In genomic region chrX:55057691-55058249, GRCh38 we compare ENCODE assay signal across 9 cellular contexts. TPM values are rescaled to one million over a fixed set of nuclear protein-coding genes. Genes with fewer than 3 reads are reported as not detected.
DNase-seq lines count a peak whose midpoint lies in the region; ATAC-seq and TF ChIP-seq lines count a peak whose summit lies in the region.
"Had no signal": no experiment of that assay in that cellular context is flagged by ENCODE, and none has a peak within 500 bp of the region (broad histone marks: within the 10 kb centered on the region; RNA-seq: fewer than 3 reads in every experiment).

No MANE protein-coding gene starts in this region.

- peak overlapping the region; percentile 52 for H3K27ac Mint-ChIP-seq in stimulated activated memory B cell treated with anti-CD40 and anti-IgM and Interleukin-4, amounts not matched to agents 10 μg/mL and 1 μg/mL and 100 μg/mL, for 72 hours

- TF ChIP-seq CTCF in body of pancreas (IDR thresholded peaks at IDR 0.05): peak; percentile 51 to 83 (median 69)

- H3K27me3 Mint-ChIP-seq in stimulated activated memory B cell treated with anti-CD40 and anti-IgM and Interleukin-4, amounts not matched to agents 10 μg/mL and 1 μg/mL and 100 μg/mL, for 72 hours: no peaks in the 10 kb centered on the region

- peak overlapping the region; percentile 68 for H3K4me3 Mint-ChIP-seq in stimulated activated memory B cell treated with anti-CD40 and anti-IgM and Interleukin-4, amounts not matched to agents 10 μg/mL and 1 μg/mL and 100 μg/mL, for 72 hours

- no peaks in the 10 kb centered on the region for H3K36me3 Mint-ChIP-seq in stimulated activated memory B cell treated with anti-CD40 and anti-IgM and Interleukin-4, amounts not matched to agents 10 μg/mL and 1 μg/mL and 100 μg/mL, for 72 hours

- H3K27ac ChIP-seq in body of pancreas: no peak overlapping the region

- no peaks in the 10 kb centered on the region for H3K9me3 ChIP-seq in body of pancreas

- H3K27me3 ChIP-seq in body of pancreas: no peaks in the 10 kb centered on the region

- no peaks in the 10 kb centered on the region for H3K36me3 ChIP-seq in body of pancreas (replicated peaks in 1 of 2; ENCODE audit: insufficient read depth in 1 of 2, low read depth in 2 of 2)

- peak in 4 of 6 experiments; percentile 2 to 38 (median 15) for DNase-seq in stimulated activated naive CD4-positive, alpha-beta T cell (lab: John Stamatoyannopoulos, UW)
- no peak for DNase-seq in stimulated activated naive CD4-positive, alpha-beta T cell treated with Interleukin-2 at 50 U/mL for 16 hours (lab: John Stamatoyannopoulos, UW)
- DNase-seq in RPMI7951 (ENCODE audit: low read depth): peak; percentile 42
- DNase-seq in body of pancreas: peak; percentile 14 to 52 (median 27)
- peak; percentile 34 for DNase-seq in iris pigment epithelial cell (ENCODE audit: low read depth)
- DNase-seq in NK-92 treated with Interleukin-12 subunit alpha and Interleukin-12 subunit beta, amount 100 ng/mL, for 24 hours (lab: John Stamatoyannopoulos, UW): no peak

- ATAC-seq in HG03095 (IDR thresholded peaks at IDR 0.05; ENCODE audit: unreplicated experiment) (peak; percentile 80), body of pancreas (peak; percentile 70)
- ATAC-seq in stimulated activated memory B cell treated with anti-CD40 and anti-IgM and Interleukin-4, amounts not matched to agents 10 μg/mL and 1 μg/mL and 100 μg/mL, for 72 hours: no peak

- no peak overlapping the region for H3K4me3 ChIP-seq in body of pancreas

- H3K9me3 Mint-ChIP-seq in stimulated activated memory B cell treated with anti-CD40 and anti-IgM and Interleukin-4, amounts not matched to agents 10 μg/mL and 1 μg/mL and 100 μg/mL, for 72 hours: no peaks in the 10 kb centered on the region

- 17 to 22% methylated on average over 5 of the region's 5 CpGs for WGBS in body of pancreas, 2 donors

- TF ChIP-seq POLR2A in body of pancreas (IDR thresholded peaks at IDR 0.05): no peak

- H3K4me1 ChIP-seq in body of pancreas: no peaks in the 10 kb centered on the region

- H3K4me1 Mint-ChIP-seq in stimulated activated memory B cell treated with anti-CD40 and anti-IgM and Interleukin-4, amounts not matched to agents 10 μg/mL and 1 μg/mL and 100 μg/mL, for 72 hours: peaks cover 16% of the 10 kb centered on the region

- intact Hi-C loops in body of pancreas (cut with DNase I): loop anchor here (10.0 kb wide), 1 partner anchor 163 kb away; no protein-coding TSS in a partner anchor

RNA-seq across cellular contexts. Expression of gene PAGE2B, which starts 17.1 kb away (rescaled TPM):
- total RNA-seq in RPMI7951 (2014; rRNA removed; shearing (Covaris generic)): 0.78 TPM in 1 of 2 replicates, not detected in the other
- total RNA-seq in body of pancreas: not detected
- total RNA-seq: mononuclear cell had no signal

RNA-seq across cellular contexts. Expression of gene ALAS2, which starts 27.0 kb away (rescaled TPM):
- not detected in 2 replicates for total RNA-seq in RPMI7951 (2014; rRNA removed; shearing (Covaris generic))
- not detected for total RNA-seq in body of pancreas

RNA-seq across cellular contexts. Expression of gene PAGE2, which starts 31.0 kb away (rescaled TPM):
- total RNA-seq in RPMI7951 (2014; rRNA removed; shearing (Covaris generic)): 7.4 and 9.3 TPM in 2 replicates
- not detected for total RNA-seq in body of pancreas
- total RNA-seq: mononuclear cell had no signal

RNA-seq across cellular contexts. Expression of gene APEX2, which starts 57.6 kb away (rescaled TPM):
- total RNA-seq in RPMI7951 (2014; rRNA removed; shearing (Covaris generic)): 22.5 and 29.3 TPM in 2 replicates
- 1 to 10 TPM; 4.3 to 5.2 TPM for total RNA-seq in body of pancreas

Comparison
In these comparisons a context has a peak if more than half of its experiments do, and no peak if none do; other contexts are left out.
1. DNase-seq: peak in stimulated activated naive CD4-positive, alpha-beta T cell (4 of 6), RPMI7951 (single experiment), body of pancreas (4 of 4) and iris pigment epithelial cell (single experiment); none in stimulated activated naive CD4-positive, alpha-beta T cell treated with Interleukin-2 at 50 U/mL for 16 hours (single experiment) and NK-92 treated with Interleukin-12 subunit alpha and Interleukin-12 subunit beta, amount 100 ng/mL, for 24 hours (single experiment).